ENCODE assay signal across 13 cellular contexts in the genomic region with DNA sequence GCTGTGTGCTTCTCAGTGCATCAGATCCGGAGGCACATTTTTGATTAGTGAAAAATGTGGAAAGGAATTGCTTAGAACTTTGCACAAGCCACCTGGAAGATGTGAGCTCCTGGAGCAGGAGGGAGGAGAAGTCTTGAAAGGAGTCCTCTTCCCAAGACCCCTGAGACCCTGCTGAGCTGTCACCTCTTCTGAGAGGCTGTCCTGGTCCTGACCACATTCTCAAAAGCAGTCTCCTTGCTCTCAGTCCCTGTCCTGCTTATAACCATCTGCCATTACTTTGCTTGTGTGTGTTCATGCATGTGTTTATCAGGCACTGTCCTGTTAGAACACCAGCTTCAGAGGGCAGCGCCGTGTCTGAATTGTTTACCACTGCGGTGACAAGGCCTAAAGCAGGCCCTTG.
DNase-seq lines count a peak whose midpoint lies in the region; ATAC-seq and TF ChIP-seq lines count a peak whose summit lies in the region.
"Had no signal": no experiment of that assay in that cellular context is flagged by ENCODE, and none has a peak within 500 bp of the region (broad histone marks: within the 10 kb centered on the region; RNA-seq: fewer than 3 reads in every experiment).

No MANE protein-coding gene starts in this region.

- H3K9ac ChIP-seq in BLaER1 = 0 out of 2 replicates have a peak overlapping the region, but pooled peaks have one; percentile 5

- CTCF ChIA-PET in Caco-2 (lab: Charles Lee) = interaction anchor here (1.0 kb wide), 1 partner anchor 88 kb away, joined by 3 read pairs; no protein-coding TSS in a partner anchor
- CTCF ChIA-PET in naive thymus-derived CD4-positive, alpha-beta T cell (lab: Charles Lee) = no interaction called here
- CTCF ChIA-PET in CD8-positive, alpha-beta T cell (lab: Charles Lee) = interaction anchor here (1.6 to 1.9 kb wide), 2 partner anchors 16 to 88 kb away, joined by 5 to 6 read pairs; no protein-coding TSS in a partner anchor

- H3K36me3 Mint-ChIP-seq in Caco-2 (ENCODE audit: insufficient read depth, unreplicated experiment) = peaks cover 75% of the 10 kb centered on the region
- peaks cover 70% of the 10 kb centered on the region for H3K36me3 Mint-ChIP-seq in activated T-helper 17 cell treated with anti-CD3 and anti-CD28 coated beads, Interleukin-2, amount 50 U/mL, for 72 hours (ENCODE audit: low read depth)
- H3K36me3 Mint-ChIP-seq in naive thymus-derived CD4-positive, alpha-beta T cell = peaks cover 4 to 35% (median 9%) of the 10 kb centered on the region in 5 donors
- H3K36me3 Mint-ChIP-seq in CD8-positive, alpha-beta T cell = peaks cover 72% of the 10 kb centered on the region

- H3K27me3 Mint-ChIP-seq in Caco-2 (ENCODE audit: insufficient read depth, unreplicated experiment) = no peaks in the 10 kb centered on the region
- no peaks in the 10 kb centered on the region for H3K27me3 Mint-ChIP-seq in activated T-helper 17 cell treated with anti-CD3 and anti-CD28 coated beads, Interleukin-2, amount 50 U/mL, for 72 hours
- no peaks in the 10 kb centered on the region for H3K27me3 Mint-ChIP-seq in naive thymus-derived CD4-positive, alpha-beta T cell
- H3K27me3 Mint-ChIP-seq in CD8-positive, alpha-beta T cell (ENCODE audit: low read depth) = no peaks in the 10 kb centered on the region

- peaks cover 81% of the 10 kb centered on the region for H3K36me3 ChIP-seq in BLaER1
- 0 out of 2 replicates have a peak, but pooled peaks cover 5% of the 10 kb centered on the region for H3K36me3 ChIP-seq in Caco-2 (ENCODE audit: control insufficient read depth, insufficient read depth, low read length)
- H3K36me3 ChIP-seq in naive thymus-derived CD4-positive, alpha-beta T cell (ENCODE audit: control insufficient read depth in 2 of 3, insufficient read depth in 3 of 3, low read length in 3 of 3) = peaks cover 0 to 94% (median 0%) of the 10 kb centered on the region in 3 experiments
- peaks cover 37% of the 10 kb centered on the region for H3K36me3 ChIP-seq in CD8-positive, alpha-beta T cell (ENCODE audit: insufficient read depth, low read length)

- peaks cover 100% of the 10 kb centered on the region for H4K20me1 ChIP-seq in BLaER1

- H3K9me3 ChIP-seq in BLaER1 = no peaks in the 10 kb centered on the region
- H3K9me3 ChIP-seq in Caco-2 = no peaks in the 10 kb centered on the region
- no peaks in the 10 kb centered on the region for H3K9me3 ChIP-seq in naive thymus-derived CD4-positive, alpha-beta T cell (ENCODE audit: control insufficient read depth in 2 of 3, low read length in 3 of 3)
- no peaks in the 10 kb centered on the region for H3K9me3 ChIP-seq in CD8-positive, alpha-beta T cell (ENCODE audit: low read length)

- H3K27me3 ChIP-seq in BLaER1 = no peaks in the 10 kb centered on the region
- no peaks in the 10 kb centered on the region for H3K27me3 ChIP-seq in Caco-2 (replicated peaks; ENCODE audit: control insufficient read depth, insufficient read depth, low read length)
- no peaks in the 10 kb centered on the region for H3K27me3 ChIP-seq in naive thymus-derived CD4-positive, alpha-beta T cell (ENCODE audit: control insufficient read depth in 2 of 2, insufficient read depth in 2 of 2, low read length in 2 of 2)
- no peaks in the 10 kb centered on the region for H3K27me3 ChIP-seq in CD8-positive, alpha-beta T cell (ENCODE audit: insufficient read depth, low read length)

- H3K4me1 ChIP-seq in BLaER1 (peaks cover 100% of the 10 kb centered on the region), Caco-2 (no peaks in the 10 kb centered on the region)
- no peaks in the 10 kb centered on the region for H3K4me1 ChIP-seq in naive thymus-derived CD4-positive, alpha-beta T cell (ENCODE audit: control insufficient read depth in 2 of 2, insufficient read depth in 2 of 2, low read length in 2 of 2)
- peaks cover 5% of the 10 kb centered on the region for H3K4me1 ChIP-seq in CD8-positive, alpha-beta T cell (ENCODE audit: insufficient read depth, low read length)

- POLR2A ChIA-PET in Caco-2 (lab: Charles Lee) = no interaction called here
- POLR2A ChIA-PET in naive thymus-derived CD4-positive, alpha-beta T cell (lab: Charles Lee) = interaction anchor here (0.9 kb wide), 1 partner anchor 90 kb away, joined by 3 read pairs; no protein-coding TSS in a partner anchor
- POLR2A ChIA-PET in CD8-positive, alpha-beta T cell (lab: Charles Lee) = no interaction called here

- no peaks in the 10 kb centered on the region for H3K4me1 Mint-ChIP-seq in Caco-2 (ENCODE audit: low read depth, unreplicated experiment)
- H3K4me1 Mint-ChIP-seq in activated T-helper 17 cell treated with anti-CD3 and anti-CD28 coated beads, Interleukin-2, amount 50 U/mL, for 72 hours = no peaks in the 10 kb centered on the region
- H3K4me1 Mint-ChIP-seq in naive thymus-derived CD4-positive, alpha-beta T cell = peaks cover 0 to 21% (median 6%) of the 10 kb centered on the region in 7 donors
- peaks cover 6% of the 10 kb centered on the region for H3K4me1 Mint-ChIP-seq in CD8-positive, alpha-beta T cell (ENCODE audit: low read depth)

- no TSS peak for BruUV-seq in Caco-2 (replicated peaks; lab: Mats Ljungman, UMichigan)

- H3K27ac ChIP-seq in BLaER1 = peak overlapping the region; percentile 3; the same call in 1 of the 2 replicates
- no peak overlapping the region for H3K27ac ChIP-seq in naive thymus-derived CD4-positive, alpha-beta T cell (ENCODE audit: low read depth, low read length)
- no peak overlapping the region for H3K27ac ChIP-seq in CD8-positive, alpha-beta T cell (ENCODE audit: low read depth, low read length)
- H3K27ac ChIP-seq: PC-9 had no signal

- no peak overlapping the region for H3K4me3 ChIP-seq in BLaER1
- no peak overlapping the region for H3K4me3 ChIP-seq in Caco-2 (ENCODE audit: low read depth, low read length)
- H3K4me3 ChIP-seq in naive thymus-derived CD4-positive, alpha-beta T cell (ENCODE audit: low read length) = no peak overlapping the region
- no peak overlapping the region for H3K4me3 ChIP-seq in CD8-positive, alpha-beta T cell (ENCODE audit: low read depth, low read length)
- H3K4me3 ChIP-seq: PC-9 had no signal

- H3K27ac Mint-ChIP-seq in Caco-2 (ENCODE audit: unreplicated experiment) = peak overlapping the region; percentile 30
- peak overlapping the region; percentile 26 for H3K27ac Mint-ChIP-seq in activated T-helper 17 cell treated with anti-CD3 and anti-CD28 coated beads, Interleukin-2, amount 50 U/mL, for 72 hours
- H3K27ac Mint-ChIP-seq in naive thymus-derived CD4-positive, alpha-beta T cell = peak overlapping the region in 7 of 9 donors; percentile 18 to 56 (median 29)
- no peak overlapping the region for H3K27ac Mint-ChIP-seq in CD8-positive, alpha-beta T cell

- no peaks in the 10 kb centered on the region for H3K9me3 Mint-ChIP-seq in Caco-2 (ENCODE audit: unreplicated experiment)
- no peaks in the 10 kb centered on the region for H3K9me3 Mint-ChIP-seq in activated T-helper 17 cell treated with anti-CD3 and anti-CD28 coated beads, Interleukin-2, amount 50 U/mL, for 72 hours
- no peaks in the 10 kb centered on the region for H3K9me3 Mint-ChIP-seq in naive thymus-derived CD4-positive, alpha-beta T cell
- H3K9me3 Mint-ChIP-seq in CD8-positive, alpha-beta T cell = no peaks in the 10 kb centered on the region

- no peak for ATAC-seq in activated T-helper 17 cell treated with anti-CD3 and anti-CD28 coated beads, Interleukin-2, amount 50 U/mL, for 72 hours (replicated peaks)
- ATAC-seq in naive thymus-derived CD4-positive, alpha-beta T cell = no peak
- no peak for ATAC-seq in CD8-positive, alpha-beta T cell
- ATAC-seq in HG03097 (IDR thresholded peaks at IDR 0.05; ENCODE audit: low FRiP score, unreplicated experiment) = no peak

- no peak overlapping the region for H3K4me3 Mint-ChIP-seq in Caco-2 (ENCODE audit: unreplicated experiment)
- no peak overlapping the region for H3K4me3 Mint-ChIP-seq in activated T-helper 17 cell treated with anti-CD3 and anti-CD28 coated beads, Interleukin-2, amount 50 U/mL, for 72 hours
- no peak overlapping the region for H3K4me3 Mint-ChIP-seq in naive thymus-derived CD4-positive, alpha-beta T cell
- H3K4me3 Mint-ChIP-seq in CD8-positive, alpha-beta T cell = no peak overlapping the region

- no peak for TF ChIP-seq CTCF in Caco-2 (IDR thresholded peaks at IDR 0.05; ENCODE audit: insufficient read depth in 1 of 2, low read depth in 1 of 2, low read length in 1 of 2, severe bottlenecking in 1 of 2, unreplicated experiment in 1 of 2)
- TF ChIP-seq CTCF in CD8-positive, alpha-beta T cell (IDR thresholded peaks at IDR 0.05) = no peak

- H3K4me2 ChIP-seq in BLaER1 = peak overlapping the region; percentile 85
- H3K4me2 ChIP-seq: PC-9 had no signal

- no peak for DNase-seq in Caco-2
- no peak for DNase-seq in naive thymus-derived CD4-positive, alpha-beta T cell
- DNase-seq in CD8-positive, alpha-beta T cell = no peak
- DNase-seq in nucleus accumbens (lab: John Stamatoyannopoulos, UW) = no peak
- DNase-seq: AML-193, DMS 273 treated with DMSO at 0.1 percent for 48 hours, KBM-7, NCI-H1092, NCI-H69, PC-9 had no signal

- intact Hi-C loops in Caco-2 (cut with micrococcal nuclease; ENCODE audit: unreplicated experiment) = no loop called here
- intact Hi-C loops in naive thymus-derived CD4-positive, alpha-beta T cell (cut with micrococcal nuclease) = no loop called here
- intact Hi-C loops in CD8-positive, alpha-beta T cell (cut with DNase I, micrococcal nuclease) = loop anchor here in 1 of 2 experiments (10.0 kb wide), 1 partner anchor 52 kb away; no protein-coding TSS in a partner anchor
